In genomic region chr5:68265822-68266395, GRCh38 we compare ENCODE assay signal across 1 cellular context.
TF ChIP-seq lines count a peak whose summit lies in the region.

No MANE protein-coding gene starts in this region.

TF ChIP-seq in SK-N-SH, 30 proteins besides CTCF, POLR2A, EP300 and RAD21 (continued from another document):
- no peak for TF ChIP-seq CHD2 (IDR thresholded peaks at IDR 0.05; ENCODE audit: low read length, partially characterized antibody)
- TF ChIP-seq SMC3 (IDR thresholded peaks at IDR 0.05; ENCODE audit: low read depth, low read length): no peak
- TF ChIP-seq YY1 (IDR thresholded peaks at IDR 0.05; ENCODE audit: low read depth): no peak
- TF ChIP-seq, protein P1, sequence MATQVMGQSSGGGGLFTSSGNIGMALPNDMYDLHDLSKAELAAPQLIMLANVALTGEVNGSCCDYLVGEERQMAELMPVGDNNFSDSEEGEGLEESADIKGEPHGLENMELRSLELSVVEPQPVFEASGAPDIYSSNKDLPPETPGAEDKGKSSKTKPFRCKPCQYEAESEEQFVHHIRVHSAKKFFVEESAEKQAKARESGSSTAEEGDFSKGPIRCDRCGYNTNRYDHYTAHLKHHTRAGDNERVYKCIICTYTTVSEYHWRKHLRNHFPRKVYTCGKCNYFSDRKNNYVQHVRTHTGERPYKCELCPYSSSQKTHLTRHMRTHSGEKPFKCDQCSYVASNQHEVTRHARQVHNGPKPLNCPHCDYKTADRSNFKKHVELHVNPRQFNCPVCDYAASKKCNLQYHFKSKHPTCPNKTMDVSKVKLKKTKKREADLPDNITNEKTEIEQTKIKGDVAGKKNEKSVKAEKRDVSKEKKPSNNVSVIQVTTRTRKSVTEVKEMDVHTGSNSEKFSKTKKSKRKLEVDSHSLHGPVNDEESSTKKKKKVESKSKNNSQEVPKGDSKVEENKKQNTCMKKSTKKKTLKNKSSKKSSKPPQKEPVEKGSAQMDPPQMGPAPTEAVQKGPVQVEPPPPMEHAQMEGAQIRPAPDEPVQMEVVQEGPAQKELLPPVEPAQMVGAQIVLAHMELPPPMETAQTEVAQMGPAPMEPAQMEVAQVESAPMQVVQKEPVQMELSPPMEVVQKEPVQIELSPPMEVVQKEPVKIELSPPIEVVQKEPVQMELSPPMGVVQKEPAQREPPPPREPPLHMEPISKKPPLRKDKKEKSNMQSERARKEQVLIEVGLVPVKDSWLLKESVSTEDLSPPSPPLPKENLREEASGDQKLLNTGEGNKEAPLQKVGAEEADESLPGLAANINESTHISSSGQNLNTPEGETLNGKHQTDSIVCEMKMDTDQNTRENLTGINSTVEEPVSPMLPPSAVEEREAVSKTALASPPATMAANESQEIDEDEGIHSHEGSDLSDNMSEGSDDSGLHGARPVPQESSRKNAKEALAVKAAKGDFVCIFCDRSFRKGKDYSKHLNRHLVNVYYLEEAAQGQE (IDR thresholded peaks at IDR 0.05; ENCODE audit: low read depth, low read length): no peak
